8 cellular contexts compared by ENCODE assay signal in genomic region chr4:150867148-150867547, GRCh38.
DNase-seq lines count a peak whose midpoint lies in the region; ATAC-seq, FAIRE-seq and TF ChIP-seq lines count a peak whose summit lies in the region.

No MANE protein-coding gene starts in this region.

- H3K36me3 ChIP-seq in astrocyte (ENCODE audit: insufficient read depth, low read length) (no peaks in the 10 kb centered on the region), small intestine (ENCODE audit: control insufficient read depth in 2 of 2, insufficient read depth in 2 of 2, low read length in 2 of 2) (no peaks in the 10 kb centered on the region)

- peak; percentile 74 for DNase-seq in activated CD4-positive, alpha-beta T cell treated with anti-CD3 and anti-CD28 coated beads, Interleukin-2, amount 10 ng/mL, durations not matched to agents 7 days and 5 days
- no peak for DNase-seq in activated CD4-positive, alpha-beta T cell treated with anti-CD3 and anti-CD28 coated beads, Interleukin-2, amount 50 U/mL, for 1 hour
- peak; percentile 61 for DNase-seq in GM20000 (ENCODE audit: low spot score)
- DNase-seq in NCI-H526 treated with DMSO at 0.1 percent for 48 hours (lab: John Stamatoyannopoulos, UW), result peak; percentile 80
- DNase-seq in astrocyte (ENCODE audit: low read depth), result peak; percentile 52
- peak; percentile 36 for DNase-seq in hepatic stellate cell (ENCODE audit: low spot score)
- peak; percentile 86 for DNase-seq in small intestine

- no peaks in the 10 kb centered on the region for H3K79me2 ChIP-seq in astrocyte (ENCODE audit: insufficient read depth, low read length)

- H3K4me1 Mint-ChIP-seq in activated CD4-positive, alpha-beta T cell treated with anti-CD3 and anti-CD28 coated beads, Interleukin-2, amount 10 ng/mL, durations not matched to agents 7 days and 5 days, result no peaks in the 10 kb centered on the region
- H3K4me1 Mint-ChIP-seq in astrocyte (ENCODE audit: low read depth, unreplicated experiment), result no peaks in the 10 kb centered on the region

- no peaks in the 10 kb centered on the region for H3K27me3 Mint-ChIP-seq in activated CD4-positive, alpha-beta T cell treated with anti-CD3 and anti-CD28 coated beads, Interleukin-2, amount 10 ng/mL, durations not matched to agents 7 days and 5 days
- no peaks in the 10 kb centered on the region for H3K27me3 Mint-ChIP-seq in astrocyte (ENCODE audit: low read depth, unreplicated experiment)

- H3K27ac ChIP-seq in astrocyte (ENCODE audit: low read depth, low read length), result no peak overlapping the region
- H3K27ac ChIP-seq in small intestine (ENCODE audit: low read depth in 1 of 2, low read length in 1 of 2), result no peak overlapping the region

- H3K4me1 ChIP-seq in astrocyte (ENCODE audit: insufficient read depth, low read length) (no peaks in the 10 kb centered on the region), small intestine (ENCODE audit: control insufficient read depth in 2 of 2, insufficient read depth in 1 of 2, low read depth in 1 of 2, low read length in 1 of 2) (no peaks in the 10 kb centered on the region)

- H3K27ac Mint-ChIP-seq in activated CD4-positive, alpha-beta T cell treated with anti-CD3 and anti-CD28 coated beads, Interleukin-2, amount 10 ng/mL, durations not matched to agents 7 days and 5 days, result no peak overlapping the region
- no peak overlapping the region for H3K27ac Mint-ChIP-seq in astrocyte (ENCODE audit: unreplicated experiment)

- ATAC-seq in HG03565 (IDR thresholded peaks at IDR 0.05; ENCODE audit: unreplicated experiment), result peak; percentile 92

- H3K4me3 ChIP-seq in astrocyte (ENCODE audit: insufficient read depth, low read depth, low read length) (no peak overlapping the region), small intestine (ENCODE audit: low read depth in 1 of 2, low read length in 2 of 2) (no peak overlapping the region)

- H3K36me3 Mint-ChIP-seq in activated CD4-positive, alpha-beta T cell treated with anti-CD3 and anti-CD28 coated beads, Interleukin-2, amount 10 ng/mL, durations not matched to agents 7 days and 5 days (ENCODE audit: low read depth), result peaks cover 7% of the 10 kb centered on the region
- H3K36me3 Mint-ChIP-seq in astrocyte (ENCODE audit: low read depth, unreplicated experiment), result no peaks in the 10 kb centered on the region

- no peaks in the 10 kb centered on the region for H3K9me3 Mint-ChIP-seq in activated CD4-positive, alpha-beta T cell treated with anti-CD3 and anti-CD28 coated beads, Interleukin-2, amount 10 ng/mL, durations not matched to agents 7 days and 5 days
- H3K9me3 Mint-ChIP-seq in astrocyte (ENCODE audit: unreplicated experiment), result no peaks in the 10 kb centered on the region

- no peaks in the 10 kb centered on the region for H4K20me1 ChIP-seq in astrocyte (ENCODE audit: insufficient read depth, low read length)

- TF ChIP-seq CTCF in GM20000 (IDR thresholded peaks at IDR 0.05; ENCODE audit: extremely low read depth, missing control alignments), result peak; percentile 37
- TF ChIP-seq CTCF in astrocyte (IDR thresholded peaks at IDR 0.05; ENCODE audit: insufficient read depth, low read depth, low read length), result peak; percentile 64

- H3K4me2 ChIP-seq in astrocyte (ENCODE audit: low read length), result no peak overlapping the region

- no peak overlapping the region for H2AFZ ChIP-seq in astrocyte (ENCODE audit: low read depth, low read length)

- POLR2A ChIA-PET in activated CD4-positive, alpha-beta T cell treated with anti-CD3 and anti-CD28 coated beads, Interleukin-2, amount 10 ng/mL, durations not matched to agents 7 days and 5 days (lab: Charles Lee), result interaction anchor here (0.6 kb wide), 1 partner anchor 30 kb away, joined by 3 read pairs; no protein-coding TSS in a partner anchor

- CTCF ChIA-PET in activated CD4-positive, alpha-beta T cell treated with anti-CD3 and anti-CD28 coated beads, Interleukin-2, amount 10 ng/mL, durations not matched to agents 7 days and 5 days (lab: Charles Lee), result interaction anchor here (0.6 to 1.9 kb wide), 9 partner anchors 14 to 1045 kb away, joined by 3 to 9 read pairs (median 3); no protein-coding TSS in a partner anchor

- no peak overlapping the region for H3K9ac ChIP-seq in astrocyte (ENCODE audit: low read length)

- H3K27me3 ChIP-seq in astrocyte (ENCODE audit: insufficient read depth, low read length) (no peaks in the 10 kb centered on the region), small intestine (ENCODE audit: control insufficient read depth in 2 of 2, insufficient read depth in 2 of 2, low read length in 2 of 2) (no peaks in the 10 kb centered on the region)

- WGBS in small intestine, 3 donors, result 3 to 10% (median 9%) methylated on average over 4 of the region's 4 CpGs

- no peak overlapping the region for H3K4me3 Mint-ChIP-seq in activated CD4-positive, alpha-beta T cell treated with anti-CD3 and anti-CD28 coated beads, Interleukin-2, amount 10 ng/mL, durations not matched to agents 7 days and 5 days
- H3K4me3 Mint-ChIP-seq in astrocyte (ENCODE audit: unreplicated experiment), result no peak overlapping the region

- no peaks in the 10 kb centered on the region for H3K9me3 ChIP-seq in astrocyte (ENCODE audit: insufficient read depth, low read depth, low read length)
- H3K9me3 ChIP-seq in small intestine (ENCODE audit: control insufficient read depth, low read depth), result no peaks in the 10 kb centered on the region

- FAIRE-seq in astrocyte (lab: Jason Lieb, UNC) (peak; percentile 71), small intestine (lab: Jason Lieb, UNC) (peak; percentile 88)
